Comparison of ENCODE assay signal across 10 cellular contexts in genomic region chr13:30466841-30467252, GRCh38. TPM values are rescaled to one million over a fixed set of nuclear protein-coding genes. Genes with fewer than 3 reads are reported as not detected.
DNase-seq lines count a peak whose midpoint lies in the region; ATAC-seq lines count a peak whose summit lies in the region.
"Had no signal": no experiment of that assay in that cellular context is flagged by ENCODE, and none has a peak within 500 bp of the region (broad histone marks: within the 10 kb centered on the region; RNA-seq: fewer than 3 reads in every experiment).

No MANE protein-coding gene starts in this region.

- no peaks in the 10 kb centered on the region for H3K9me3 Mint-ChIP-seq in activated T-cell treated with anti-CD3 and anti-CD28 coated beads, Interleukin-2, amount 50 U/mL, for 72 hours
- no peaks in the 10 kb centered on the region for H3K9me3 Mint-ChIP-seq in activated naive CD8-positive, alpha-beta T cell treated with anti-CD3 and anti-CD28 coated beads, Interleukin-2, amount 10 ng/mL, durations not matched to agents 7 days and 5 days
- H3K9me3 Mint-ChIP-seq in stimulated activated effector memory CD8-positive, alpha-beta T cell treated with anti-CD3 and anti-CD28 coated beads, Interleukin-12 subunit alpha, Interleukin-12 subunit beta, amount 100 ng/mL, for 72 hours = no peaks in the 10 kb centered on the region

- peaks cover 40% of the 10 kb centered on the region for H3K4me1 Mint-ChIP-seq in activated T-cell treated with anti-CD3 and anti-CD28 coated beads, Interleukin-2, amount 50 U/mL, for 72 hours (ENCODE audit: low read depth)
- peaks cover 23% of the 10 kb centered on the region for H3K4me1 Mint-ChIP-seq in activated naive CD8-positive, alpha-beta T cell treated with anti-CD3 and anti-CD28 coated beads, Interleukin-2, amount 10 ng/mL, durations not matched to agents 7 days and 5 days
- peaks cover 25% of the 10 kb centered on the region for H3K4me1 Mint-ChIP-seq in stimulated activated effector memory CD8-positive, alpha-beta T cell treated with anti-CD3 and anti-CD28 coated beads, Interleukin-12 subunit alpha, Interleukin-12 subunit beta, amount 100 ng/mL, for 72 hours

- POLR2A ChIA-PET in activated naive CD8-positive, alpha-beta T cell treated with anti-CD3 and anti-CD28 coated beads, Interleukin-2, amount 10 ng/mL, durations not matched to agents 7 days and 5 days (lab: Charles Lee) = interaction anchor here (1.0 to 3.3 kb wide), 6 partner anchors 78 to 335 kb away, joined by 3 to 30 read pairs (median 13); partner anchors contain the start of genes KATNAL1 and USPL1

- H3K36me3 Mint-ChIP-seq in activated T-cell treated with anti-CD3 and anti-CD28 coated beads, Interleukin-2, amount 50 U/mL, for 72 hours (ENCODE audit: insufficient read depth in 2 of 2) = peaks cover 10 to 19% of the 10 kb centered on the region in 2 donors
- peaks cover 16% of the 10 kb centered on the region for H3K36me3 Mint-ChIP-seq in activated naive CD8-positive, alpha-beta T cell treated with anti-CD3 and anti-CD28 coated beads, Interleukin-2, amount 10 ng/mL, durations not matched to agents 7 days and 5 days
- H3K36me3 Mint-ChIP-seq in stimulated activated effector memory CD8-positive, alpha-beta T cell treated with anti-CD3 and anti-CD28 coated beads, Interleukin-12 subunit alpha, Interleukin-12 subunit beta, amount 100 ng/mL, for 72 hours = peaks cover 40% of the 10 kb centered on the region

- peak overlapping the region; percentile 94 to 96 for H3K4me3 Mint-ChIP-seq in activated T-cell treated with anti-CD3 and anti-CD28 coated beads, Interleukin-2, amount 50 U/mL, for 72 hours
- H3K4me3 Mint-ChIP-seq in activated naive CD8-positive, alpha-beta T cell treated with anti-CD3 and anti-CD28 coated beads, Interleukin-2, amount 10 ng/mL, durations not matched to agents 7 days and 5 days = peak overlapping the region; percentile 94
- peak overlapping the region; percentile 85 for H3K4me3 Mint-ChIP-seq in stimulated activated effector memory CD8-positive, alpha-beta T cell treated with anti-CD3 and anti-CD28 coated beads, Interleukin-12 subunit alpha, Interleukin-12 subunit beta, amount 100 ng/mL, for 72 hours

- no peaks in the 10 kb centered on the region for H3K27me3 Mint-ChIP-seq in activated T-cell treated with anti-CD3 and anti-CD28 coated beads, Interleukin-2, amount 50 U/mL, for 72 hours (ENCODE audit: low read depth)
- no peaks in the 10 kb centered on the region for H3K27me3 Mint-ChIP-seq in activated naive CD8-positive, alpha-beta T cell treated with anti-CD3 and anti-CD28 coated beads, Interleukin-2, amount 10 ng/mL, durations not matched to agents 7 days and 5 days

- ATAC-seq in activated T-cell treated with anti-CD3 and anti-CD28 coated beads, Interleukin-2, amount 50 U/mL, for 72 hours (replicated peaks in 1 of 2) = no peak
- no peak for ATAC-seq in activated naive CD8-positive, alpha-beta T cell treated with anti-CD3 and anti-CD28 coated beads, Interleukin-2, amount 10 ng/mL, durations not matched to agents 7 days and 5 days (ENCODE audit: low read depth)
- no peak for ATAC-seq in stimulated activated effector memory CD8-positive, alpha-beta T cell treated with anti-CD3 and anti-CD28 coated beads, Interleukin-12 subunit alpha, Interleukin-12 subunit beta, amount 100 ng/mL, for 72 hours
- no peak for ATAC-seq in HG03378 (IDR thresholded peaks at IDR 0.05; ENCODE audit: unreplicated experiment)
- no peak for ATAC-seq in GM18517 (IDR thresholded peaks at IDR 0.05; ENCODE audit: unreplicated experiment)

- peak overlapping the region; percentile 98 for H3K27ac Mint-ChIP-seq in activated T-cell treated with anti-CD3 and anti-CD28 coated beads, Interleukin-2, amount 50 U/mL, for 72 hours
- peak overlapping the region; percentile 99 for H3K27ac Mint-ChIP-seq in activated naive CD8-positive, alpha-beta T cell treated with anti-CD3 and anti-CD28 coated beads, Interleukin-2, amount 10 ng/mL, durations not matched to agents 7 days and 5 days
- H3K27ac Mint-ChIP-seq in stimulated activated effector memory CD8-positive, alpha-beta T cell treated with anti-CD3 and anti-CD28 coated beads, Interleukin-12 subunit alpha, Interleukin-12 subunit beta, amount 100 ng/mL, for 72 hours = peak overlapping the region; percentile 99

- no peak for DNase-seq in activated T-cell treated with anti-CD3 and anti-CD28 coated beads, Interleukin-2, amount 50 U/mL, for 72 hours
- DNase-seq in activated T-cell treated with anti-CD3 and anti-CD28 coated beads for 4 hours (no peak), NCI-H82 treated with DMSO at 0.1 percent for 48 hours (lab: John Stamatoyannopoulos, UW; ENCODE audit: unreplicated experiment) (peak; percentile 61)
- DNase-seq in activated naive CD8-positive, alpha-beta T cell treated with anti-CD3 and anti-CD28 coated beads, Interleukin-2, amount 10 ng/mL, durations not matched to agents 7 days and 5 days = no peak
- no peak for DNase-seq in stimulated activated effector memory CD8-positive, alpha-beta T cell treated with anti-CD3 and anti-CD28 coated beads, Interleukin-12 subunit alpha, Interleukin-12 subunit beta, amount 100 ng/mL, for 72 hours (ENCODE audit: low spot score in 2 of 2)
- DNase-seq in stimulated activated CD8-positive, alpha-beta memory T cell treated with anti-CD3 and anti-CD28 coated beads, Interleukin-4, amount 100 ng/mL, for 48 hours = no peak
- DNase-seq: activated effector memory CD4-positive, alpha-beta T cell treated with anti-CD3 and anti-CD28 coated beads, Interleukin-2, amount 50 U/mL, for 16 hours had no signal

RNA-seq across cellular contexts. Expression of gene HMGB1, which starts 1.1 kb away (rescaled TPM):
- total RNA-seq in activated T-cell treated with anti-CD3 and anti-CD28 coated beads, Interleukin-2, amount 50 U/mL, for 72 hours = 100 to 1,000 TPM; 418 to 596 TPM
- 100 to 1,000 TPM; 483 to 504 TPM for total RNA-seq in activated naive CD8-positive, alpha-beta T cell treated with anti-CD3 and anti-CD28 coated beads, Interleukin-2, amount 10 ng/mL, durations not matched to agents 7 days and 5 days

RNA-seq across cellular contexts. Expression of gene UBE2L5, which starts 44.6 kb away (rescaled TPM):
- total RNA-seq in activated T-cell treated with anti-CD3 and anti-CD28 coated beads, Interleukin-2, amount 50 U/mL, for 72 hours = not detected
- not detected for total RNA-seq in activated naive CD8-positive, alpha-beta T cell treated with anti-CD3 and anti-CD28 coated beads, Interleukin-2, amount 10 ng/mL, durations not matched to agents 7 days and 5 days
- total RNA-seq: lung had no signal
